ENCODE assay signal across 8 cellular contexts in genomic region chr3:197736010-197736490, GRCh38.
DNase-seq lines count a peak whose midpoint lies in the region; ATAC-seq and TF ChIP-seq lines count a peak whose summit lies in the region.

No MANE protein-coding gene starts in this region.

- TF ChIP-seq CTCF in astrocyte of the cerebellum (IDR thresholded peaks at IDR 0.05; ENCODE audit: low read depth, low read length, missing control alignments): no peak

- peak; percentile 22 for DNase-seq in ACHN
- DNase-seq in astrocyte of the cerebellum (ENCODE audit: low read depth): no peak
- peak; percentile 8 to 47 for DNase-seq in stimulated activated CD4-positive, alpha-beta T cell treated with anti-CD3 and anti-CD28 coated beads, Interleukin-12 subunit alpha, Interleukin-12 subunit beta, amount 100 ng/mL, for 24 hours (ENCODE audit: low read depth in 2 of 2)
- no peak for DNase-seq in amniotic stem cell (lab: John Stamatoyannopoulos, UW)

- in situ Hi-C loops in ACHN (cut with HindIII; ENCODE audit: low pct_ligation_motif_present, low pct_unique_long_range_greater_than_20kb, low sequenced_read_pairs) (no loop called here), astrocyte of the cerebellum (cut with HindIII; ENCODE audit: low sequenced_read_pairs) (no loop called here)

- H3K9me3 ChIP-seq in iPS-18c (ENCODE audit: control insufficient read depth, insufficient read depth, low read length): no peaks in the 10 kb centered on the region

- peak overlapping the region; percentile 85 for H3K4me3 ChIP-seq in astrocyte of the cerebellum (ENCODE audit: low read depth, low read length)
- H3K4me3 ChIP-seq in iPS-18c (ENCODE audit: insufficient read depth, low read depth, low read length): peak overlapping the region; percentile 86

- ATAC-seq in GM21390 (IDR thresholded peaks at IDR 0.05; ENCODE audit: unreplicated experiment) (peak; percentile 23), SK-N-SH treated with all-trans-retinoic acid at 6 μM for 48 hours (peak; percentile 24), GM19023 (IDR thresholded peaks at IDR 0.05; ENCODE audit: unreplicated experiment) (no peak)

TF ChIP-seq in SK-N-SH treated with all-trans-retinoic acid at 6 μM for 48 hours, 23 proteins besides CTCF, POLR2A, EP300 and RAD21:
- TF ChIP-seq BACH2 (CRISPR knock-in tag; IDR thresholded peaks at IDR 0.05; ENCODE audit: borderline replicate concordance): no peak
- TF ChIP-seq OSR1 (CRISPR knock-in tag; IDR thresholded peaks at IDR 0.05): no peak
- TF ChIP-seq CSRNP3 (CRISPR knock-in tag; IDR thresholded peaks at IDR 0.05): no peak
- no peak for TF ChIP-seq RARB (CRISPR knock-in tag; IDR thresholded peaks at IDR 0.05)
- no peak for TF ChIP-seq ARNTL (CRISPR knock-in tag; IDR thresholded peaks at IDR 0.05; ENCODE audit: borderline replicate concordance, low read depth)
- TF ChIP-seq TOX (CRISPR knock-in tag; IDR thresholded peaks at IDR 0.05; ENCODE audit: borderline replicate concordance): no peak

Comparison
In these comparisons a context has a peak if more than half of its experiments do, and no peak if none do; other contexts are left out.
1. DNase-seq: peak in ACHN (single experiment) and stimulated activated CD4-positive, alpha-beta T cell treated with anti-CD3 and anti-CD28 coated beads, Interleukin-12 subunit alpha, Interleukin-12 subunit beta, amount 100 ng/mL, for 24 hours (2 of 2); none in astrocyte of the cerebellum (single experiment) and amniotic stem cell (single experiment).